In the genomic region with DNA sequence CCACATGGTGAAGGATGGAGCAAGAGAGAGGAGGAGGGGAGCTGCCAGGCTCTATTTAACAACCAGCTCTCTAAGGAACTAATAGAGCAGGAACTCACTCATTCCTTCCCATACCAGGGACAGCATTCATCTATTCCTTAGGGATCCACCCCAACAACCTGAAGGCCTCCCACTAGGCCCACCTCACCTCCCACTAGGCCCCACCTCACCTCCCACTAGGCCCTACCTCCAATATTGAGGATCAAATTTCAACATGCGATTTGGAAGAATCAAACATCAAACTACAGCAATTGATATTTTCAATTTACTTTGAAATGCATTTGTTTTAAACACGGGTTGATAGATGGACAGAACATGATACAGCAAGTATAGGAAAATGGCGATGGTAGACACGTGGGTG, we compare ENCODE assay signal across 35 cellular contexts.
"Had no signal": no experiment of that assay in that cellular context is flagged by ENCODE, and none has a peak within 500 bp of the region (broad histone marks: within the 10 kb centered on the region; RNA-seq: fewer than 3 reads in every experiment).

No MANE protein-coding gene starts in this region.

- H3K27me3 ChIP-seq: body of pancreas, esophagus muscularis mucosa, foreskin keratinocyte, gastroesophageal sphincter, hepatocyte had no signal

- H3K4me2 ChIP-seq: hepatocyte had no signal

- H3K36me3 ChIP-seq: adrenal gland, esophagus muscularis mucosa, gastroesophageal sphincter, heart right ventricle had no signal

- H3K27ac ChIP-seq: adrenal gland, body of pancreas, esophagus muscularis mucosa, foreskin keratinocyte, gastroesophageal sphincter, heart right ventricle, hepatocyte, VCaP had no signal

- H2AFZ ChIP-seq: hepatocyte had no signal

- H3K79me2 ChIP-seq: hepatocyte had no signal

- H3K9me3 ChIP-seq: adrenal gland, body of pancreas, esophagus muscularis mucosa, gastroesophageal sphincter, heart right ventricle had no signal

- H3K4me1 ChIP-seq: adrenal gland had no signal

- FAIRE-seq: colon, TTC549 had no signal

- H3K4me3 Mint-ChIP-seq: activated CD4-positive, alpha-beta memory T cell treated with anti-CD3 and anti-CD28 coated beads for 36 hours; activated CD4-positive, alpha-beta T cell treated with anti-CD3 and anti-CD28 coated beads for 36 hours; activated CD4-positive, alpha-beta T cell treated with anti-CD3 and anti-CD28 coated beads, Interleukin-2, amount 10 ng/mL, durations not matched to agents 24 days and 14 days; activated CD8-positive, alpha-beta memory T cell treated with anti-CD3 and anti-CD28 coated beads, Interleukin-2, amount 10 ng/mL, durations not matched to agents 7 days and 5 days; activated CD8-positive, alpha-beta T cell treated with anti-CD3 and anti-CD28 coated beads, Interleukin-2, amount 10 ng/mL, durations not matched to agents 7 days and 5 days; activated naive CD4-positive, alpha-beta T cell treated with anti-CD3 and anti-CD28 coated beads for 36 hours; activated naive CD4-positive, alpha-beta T cell treated with anti-CD3 and anti-CD28 coated beads, Interleukin-2, amount 50 U/mL, for 24 hours; activated naive CD8-positive, alpha-beta T cell treated with anti-CD3 and anti-CD28 coated beads for 36 hours; activated naive CD8-positive, alpha-beta T cell treated with anti-CD3 and anti-CD28 coated beads, Interleukin-2, amount 50 U/mL, for 24 hours; activated T-helper 1 cell treated with anti-CD3 and anti-CD28 coated beads, Interleukin-12 subunit alpha, Interleukin-12 subunit beta, Interleukin-2, Interleukin-4 antibody, amounts not matched to agents 30 ng/mL and 10 ng/mL and 1 ng/mL, durations not matched to agents 14 hours and 24 hours and 36 hours; effector memory CD8-positive, alpha-beta T cell had no signal

- H3K27ac Mint-ChIP-seq: activated CD4-positive, alpha-beta memory T cell treated with anti-CD3 and anti-CD28 coated beads for 36 hours; activated CD4-positive, alpha-beta T cell treated with anti-CD3 and anti-CD28 coated beads for 36 hours; activated CD4-positive, alpha-beta T cell treated with anti-CD3 and anti-CD28 coated beads, Interleukin-2, amount 10 ng/mL, durations not matched to agents 24 days and 14 days; activated CD8-positive, alpha-beta memory T cell treated with anti-CD3 and anti-CD28 coated beads, Interleukin-2, amount 10 ng/mL, durations not matched to agents 7 days and 5 days; activated CD8-positive, alpha-beta T cell treated with anti-CD3 and anti-CD28 coated beads, Interleukin-2, amount 10 ng/mL, durations not matched to agents 7 days and 5 days; activated naive CD4-positive, alpha-beta T cell treated with anti-CD3 and anti-CD28 coated beads for 36 hours; activated naive CD4-positive, alpha-beta T cell treated with anti-CD3 and anti-CD28 coated beads, Interleukin-2, amount 50 U/mL, for 24 hours; activated naive CD8-positive, alpha-beta T cell treated with anti-CD3 and anti-CD28 coated beads for 36 hours; activated naive CD8-positive, alpha-beta T cell treated with anti-CD3 and anti-CD28 coated beads, Interleukin-2, amount 50 U/mL, for 24 hours; activated T-helper 1 cell treated with anti-CD3 and anti-CD28 coated beads, Interleukin-12 subunit alpha, Interleukin-12 subunit beta, Interleukin-2, Interleukin-4 antibody, amounts not matched to agents 30 ng/mL and 10 ng/mL and 1 ng/mL, durations not matched to agents 14 hours and 24 hours and 36 hours; activated T-helper 2 cell treated with anti-CD3 and anti-CD28 coated beads, Interferon-gamma antibody, Interleukin-2, Interleukin-4, amounts not matched to agents 10 μg/mL and 5 μg/mL and 100 μg/mL, durations not matched to agents 14 hours and 24 hours and 36 hours; effector memory CD8-positive, alpha-beta T cell had no signal

- ATAC-seq: activated CD4-positive, alpha-beta T cell treated with anti-CD3 and anti-CD28 coated beads for 36 hours; activated CD8-positive, alpha-beta memory T cell treated with anti-CD3 and anti-CD28 coated beads, Interleukin-2, amount 10 ng/mL, durations not matched to agents 7 days and 5 days; activated CD8-positive, alpha-beta T cell treated with anti-CD3 and anti-CD28 coated beads, Interleukin-2, amount 10 ng/mL, durations not matched to agents 7 days and 5 days; activated naive CD8-positive, alpha-beta T cell treated with anti-CD3 and anti-CD28 coated beads, Interleukin-2, amount 50 U/mL, for 24 hours; body of pancreas; effector memory CD8-positive, alpha-beta T cell; foreskin keratinocyte; gastroesophageal sphincter; heart right ventricle had no signal

- H3K4me3 ChIP-seq: adrenal gland, body of pancreas, esophagus muscularis mucosa, gastroesophageal sphincter, heart right ventricle, hepatocyte had no signal

- DNase-seq: activated CD4-positive, alpha-beta memory T cell treated with anti-CD3 and anti-CD28 coated beads for 36 hours; activated CD4-positive, alpha-beta T cell treated with anti-CD3 and anti-CD28 coated beads for 36 hours; activated CD4-positive, alpha-beta T cell treated with anti-CD3 and anti-CD28 coated beads, Interleukin-2, amount 10 ng/mL, durations not matched to agents 24 days and 14 days; activated CD4-positive, CD25-positive, alpha-beta regulatory T cell; activated CD4-positive, CD25-positive, alpha-beta regulatory T cell treated with anti-CD3 and anti-CD28 coated beads, Interleukin-2, amount 50 U/mL, for 72 hours; activated CD8-positive, alpha-beta memory T cell treated with anti-CD3 and anti-CD28 coated beads, Interleukin-2, amount 10 ng/mL, durations not matched to agents 7 days and 5 days; activated CD8-positive, alpha-beta memory T cell treated with anti-CD3 and anti-CD28 coated beads, Interleukin-2, amount 50 U/mL, for 4 hours; activated CD8-positive, alpha-beta T cell treated with anti-CD3 and anti-CD28 coated beads, Interleukin-2, amount 10 ng/mL, durations not matched to agents 7 days and 5 days; activated effector memory CD4-positive, alpha-beta T cell treated with anti-CD3 and anti-CD28 coated beads, Interleukin-2, amount 50 U/mL, for 16 hours; activated naive CD4-positive, alpha-beta T cell treated with anti-CD3 and anti-CD28 coated beads for 36 hours; activated naive CD8-positive, alpha-beta T cell treated with anti-CD3 and anti-CD28 coated beads for 36 hours; activated naive CD8-positive, alpha-beta T cell treated with anti-CD3 and anti-CD28 coated beads, Interleukin-2, amount 50 U/mL, for 24 hours; activated T-cell treated with anti-CD3 and anti-CD28 coated beads, Interleukin-2, amount 50 U/mL, for 1 hour; activated T-cell treated with anti-CD3 and anti-CD28 coated beads, Interleukin-2, amount 50 U/mL, for 48 hours; adrenal gland; amygdala; aorta; body of pancreas; caudate nucleus; cortex of kidney; dermis blood vessel endothelial cell; effector CD4-positive, alpha-beta T cell; effector memory CD8-positive, alpha-beta T cell; erythroblast; foreskin keratinocyte; heart right ventricle had no signal

- H3K36me3 Mint-ChIP-seq: activated CD4-positive, alpha-beta memory T cell treated with anti-CD3 and anti-CD28 coated beads for 36 hours; activated CD8-positive, alpha-beta memory T cell treated with anti-CD3 and anti-CD28 coated beads, Interleukin-2, amount 10 ng/mL, durations not matched to agents 7 days and 5 days; activated naive CD8-positive, alpha-beta T cell treated with anti-CD3 and anti-CD28 coated beads for 36 hours had no signal

- H3K9me3 Mint-ChIP-seq: activated CD4-positive, alpha-beta memory T cell treated with anti-CD3 and anti-CD28 coated beads for 36 hours; activated naive CD4-positive, alpha-beta T cell treated with anti-CD3 and anti-CD28 coated beads for 36 hours; activated naive CD4-positive, alpha-beta T cell treated with anti-CD3 and anti-CD28 coated beads, Interleukin-2, amount 50 U/mL, for 24 hours; activated naive CD8-positive, alpha-beta T cell treated with anti-CD3 and anti-CD28 coated beads for 36 hours; activated naive CD8-positive, alpha-beta T cell treated with anti-CD3 and anti-CD28 coated beads, Interleukin-2, amount 50 U/mL, for 24 hours; activated T-helper 1 cell treated with anti-CD3 and anti-CD28 coated beads, Interleukin-12 subunit alpha, Interleukin-12 subunit beta, Interleukin-2, Interleukin-4 antibody, amounts not matched to agents 30 ng/mL and 10 ng/mL and 1 ng/mL, durations not matched to agents 14 hours and 24 hours and 36 hours; activated T-helper 2 cell treated with anti-CD3 and anti-CD28 coated beads, Interferon-gamma antibody, Interleukin-2, Interleukin-4, amounts not matched to agents 10 μg/mL and 5 μg/mL and 100 μg/mL, durations not matched to agents 14 hours and 24 hours and 36 hours; effector memory CD8-positive, alpha-beta T cell had no signal
